ENCODE assay signal across 8 cellular contexts in genomic region chr14:64720190-64720589, GRCh38. TPM values are rescaled to one million over a fixed set of nuclear protein-coding genes. Genes with fewer than 3 reads are reported as not detected.
A peak's percentile ranks its signal among the peaks of the same experiment; 100 is the strongest.
DNase-seq lines count a peak whose midpoint lies in the region; TF ChIP-seq lines count a peak whose summit lies in the region.

No MANE protein-coding gene starts in this region.

- POLR2A ChIA-PET in AG04449 (lab: Yijun Ruan, JAX), result no interaction called here

- DNase-seq in AG04449 (ENCODE audit: low read depth, low spot score) (peak; percentile 59), HuH-7.5 (ENCODE audit: low spot score) (peak; percentile 65), brain pericyte (ENCODE audit: low read depth, low spot score) (peak; percentile 31), NCI-H345 treated with DMSO at 0.1 percent for 48 hours (lab: John Stamatoyannopoulos, UW; ENCODE audit: unreplicated experiment) (no peak), GM19240 (ENCODE audit: insufficient read length, low spot score) (no peak), nucleus accumbens (lab: John Stamatoyannopoulos, UW) (no peak), retina (no peak)

- H3K4me3 ChIP-seq in AG04449 (ENCODE audit: low read depth, low read length) (no peak overlapping the region), mesodermal cell (ENCODE audit: extremely low read depth, insufficient read depth, low read length, poor library complexity, severe bottlenecking) (no peak overlapping the region)

- WGBS in mesodermal cell (ENCODE audit: insufficient coverage in 2 of 2), 2 experiments, result 83 to 92% methylated on average over 5 to 6 of the region's 7 CpGs

- H3K9me3 ChIP-seq in mesodermal cell (ENCODE audit: control insufficient read depth, low read length), result no peaks in the 10 kb centered on the region

- H3K27ac ChIP-seq in mesodermal cell (ENCODE audit: low read depth, low read length, severe bottlenecking), result peak overlapping the region; percentile 41

- peaks cover 37% of the 10 kb centered on the region for H3K36me3 ChIP-seq in mesodermal cell (ENCODE audit: control insufficient read depth, insufficient read depth, low read length)

- no peak for TF ChIP-seq CTCF in AG04449 (IDR thresholded peaks at IDR 0.05; ENCODE audit: insufficient read depth, low read length, missing control alignments)

- H3K4me1 ChIP-seq in mesodermal cell (ENCODE audit: control insufficient read depth, insufficient read depth, low read length, poor library complexity, severe bottlenecking), result peaks cover 83% of the 10 kb centered on the region

- CTCF ChIA-PET in AG04449 (lab: Yijun Ruan, JAX), result interaction anchor here (1.0 to 2.4 kb wide), 4 partner anchors 15 to 48 kb away, joined by 3 to 8 read pairs (median 4); no protein-coding TSS in a partner anchor

RNA-seq across cellular contexts. Expression of gene PLEKHG3, which starts 16.0 kb away (rescaled TPM):
- polyA plus RNA-seq in mesodermal cell (2013, experiment 1 of 2), result 46.7 TPM
- 42.4 TPM for polyA plus RNA-seq in mesodermal cell (2013, experiment 2 of 2)

Comparison
In these comparisons a context has a peak if more than half of its experiments do, and no peak if none do; other contexts are left out.
1. DNase-seq: peak in AG04449 (single experiment), HuH-7.5 (single experiment) and brain pericyte (single experiment); none in NCI-H345 treated with DMSO at 0.1 percent for 48 hours (single experiment), GM19240 (single experiment), nucleus accumbens (0 of 56) and retina (single experiment).